ENCODE assay signal across 8 cellular contexts in genomic region chr19:47274071-47274890, GRCh38. TPM values are rescaled to one million over a fixed set of nuclear protein-coding genes. Genes with fewer than 3 reads are reported as not detected.
A peak's percentile ranks its signal among the peaks of the same experiment; 100 is the strongest.
DNase-seq lines count a peak whose midpoint lies in the region; ATAC-seq and TF ChIP-seq lines count a peak whose summit lies in the region.

Gene INAFM1 (plus strand): TSS chr19:47274885. CDS start chr19:47274920, 35 bp downstream.

- H3K27ac Mint-ChIP-seq in activated naive CD8-positive, alpha-beta T cell treated with anti-CD3 and anti-CD28 coated beads, Interleukin-2, amount 10 ng/mL, durations not matched to agents 7 days and 5 days: peak within 1 kb of the TSS; percentile 98

- H3K27me3 Mint-ChIP-seq in activated naive CD8-positive, alpha-beta T cell treated with anti-CD3 and anti-CD28 coated beads, Interleukin-2, amount 10 ng/mL, durations not matched to agents 7 days and 5 days: no peaks in the 10 kb centered on the region

- peak within 1 kb of the TSS; percentile 97 for H3K14ac ChIP-seq in trophoblast cell (ENCODE audit: low read length)

- H4K8ac ChIP-seq in trophoblast cell (ENCODE audit: low read depth, low read length): peak within 1 kb of the TSS; percentile 94

- H3F3A ChIP-seq in SU-DHL-6 (ENCODE audit: insufficient read depth): 0 out of 2 replicates have a peak, but pooled peaks cover 6% of the 10 kb centered on the region

- peak within 1 kb of the TSS; percentile 89 for H4K12ac ChIP-seq in trophoblast cell (ENCODE audit: low read depth, low read length)

- H3K79me2 ChIP-seq in SU-DHL-6 (ENCODE audit: insufficient read depth, low read length) (no peaks in the 10 kb centered on the region), trophoblast cell (ENCODE audit: control insufficient read depth, insufficient read depth, low read length, poor library complexity) (peaks cover 10% of the 10 kb centered on the region)

- peaks cover 20% of the 10 kb centered on the region for H3K36me3 Mint-ChIP-seq in activated naive CD8-positive, alpha-beta T cell treated with anti-CD3 and anti-CD28 coated beads, Interleukin-2, amount 10 ng/mL, durations not matched to agents 7 days and 5 days

- DNase-seq in GM06990 (ENCODE audit: extremely low read depth, insufficient read length) (peak; percentile 94), NCI-H1417 treated with DMSO at 0.1 percent for 48 hours (lab: John Stamatoyannopoulos, UW) (peak; percentile 56), cardiac muscle cell (ENCODE audit: low read depth in 1 of 2, low spot score in 1 of 2) (peak; percentile 96 to 97), trophoblast cell (peak; percentile 91 to 96), tibial nerve (ENCODE audit: low spot score in 2 of 2) (peak; percentile 98)
- DNase-seq in activated naive CD8-positive, alpha-beta T cell treated with anti-CD3 and anti-CD28 coated beads, Interleukin-2, amount 10 ng/mL, durations not matched to agents 7 days and 5 days: peak; percentile 100

- H3K9ac ChIP-seq in SU-DHL-6 (ENCODE audit: low read length): peak within 1 kb of the TSS; percentile 87
- peak within 1 kb of the TSS; percentile 96 for H3K9ac ChIP-seq in trophoblast cell (ENCODE audit: low read length)

- H3K4me2 ChIP-seq in SU-DHL-6 (ENCODE audit: low read depth, low read length, poor library complexity, severe bottlenecking) (peak within 1 kb of the TSS; percentile 86), trophoblast cell (ENCODE audit: low read length) (peak within 1 kb of the TSS; percentile 90)

- H3K36me3 ChIP-seq in GM06990 (ENCODE audit: control insufficient read depth, insufficient read depth, low read length): peaks cover 8% of the 10 kb centered on the region
- no peaks in the 10 kb centered on the region for H3K36me3 ChIP-seq in SU-DHL-6 (ENCODE audit: low read length)
- no peaks in the 10 kb centered on the region for H3K36me3 ChIP-seq in cardiac muscle cell
- peaks cover 24 to 30% of the 10 kb centered on the region in 2 experiments for H3K36me3 ChIP-seq in trophoblast cell (ENCODE audit: control insufficient read depth in 1 of 2, insufficient read depth in 2 of 2, low read length in 2 of 2)
- H3K36me3 ChIP-seq in tibial nerve: peaks cover 0 to 27% (median 7%) of the 10 kb centered on the region in 3 donors

- TF ChIP-seq CTCF in GM06990 (IDR thresholded peaks at IDR 0.05; ENCODE audit: insufficient read depth, low read length, poor library complexity, severe bottlenecking): no peak
- TF ChIP-seq CTCF in SU-DHL-6 (IDR thresholded peaks at IDR 0.05; ENCODE audit: insufficient read depth, low read length, poor library complexity, severe bottlenecking): no peak
- no peak for TF ChIP-seq CTCF in cardiac muscle cell (IDR thresholded peaks at IDR 0.05; ENCODE audit: low read depth, low read length)
- TF ChIP-seq CTCF in tibial nerve (IDR thresholded peaks at IDR 0.05): peak in 1 of 5 experiments; percentile 23

- H2AFZ ChIP-seq in SU-DHL-6 (ENCODE audit: low read depth, low read length, severe bottlenecking) (peak within 1 kb of the TSS; percentile 29), trophoblast cell (ENCODE audit: insufficient read depth, low read length, poor library complexity) (peak within 1 kb of the TSS; percentile 97)

- no peak within 1 kb of the TSS for H3K23ac ChIP-seq in trophoblast cell (ENCODE audit: low read length)

- TF ChIP-seq POLR2A in tibial nerve (IDR thresholded peaks at IDR 0.05): peak in 1 of 2 donors; percentile 39

- H3K4me3 ChIP-seq in GM06990 (replicated peaks; ENCODE audit: low read depth, low read length): peak within 1 kb of the TSS; percentile 87
- H3K4me3 ChIP-seq in SU-DHL-6 (ENCODE audit: insufficient read depth, low read length, poor library complexity, severe bottlenecking): peak within 1 kb of the TSS; percentile 74
- H3K4me3 ChIP-seq in cardiac muscle cell: peak within 1 kb of the TSS; percentile 69
- H3K4me3 ChIP-seq in trophoblast cell (ENCODE audit: low read depth, low read length): peak within 1 kb of the TSS; percentile 79
- H3K4me3 ChIP-seq in tibial nerve: peak within 1 kb of the TSS; percentile 49 to 89 (median 82)

- TF ChIP-seq EP300 in tibial nerve (IDR thresholded peaks at IDR 0.05): peak in 1 of 2 donors; percentile 66

- H4K91ac ChIP-seq in trophoblast cell (ENCODE audit: low read depth, low read length): peak within 1 kb of the TSS; percentile 95

- H3K9me3 ChIP-seq in SU-DHL-6 (ENCODE audit: insufficient read depth, low read length) (no peaks in the 10 kb centered on the region), cardiac muscle cell (ENCODE audit: low read depth) (no peaks in the 10 kb centered on the region), trophoblast cell (ENCODE audit: insufficient read depth, low read depth, low read length) (peaks cover 3% of the 10 kb centered on the region), tibial nerve (no peaks in the 10 kb centered on the region)

- peaks cover 13% of the 10 kb centered on the region for H3K4me1 Mint-ChIP-seq in activated naive CD8-positive, alpha-beta T cell treated with anti-CD3 and anti-CD28 coated beads, Interleukin-2, amount 10 ng/mL, durations not matched to agents 7 days and 5 days

- peak within 1 kb of the TSS; percentile 84 for H2AK5ac ChIP-seq in trophoblast cell (ENCODE audit: low read length)

- H3K4me3 Mint-ChIP-seq in activated naive CD8-positive, alpha-beta T cell treated with anti-CD3 and anti-CD28 coated beads, Interleukin-2, amount 10 ng/mL, durations not matched to agents 7 days and 5 days: peak within 1 kb of the TSS; percentile 98

- peak within 1 kb of the TSS; percentile 86 for H2BK5ac ChIP-seq in trophoblast cell (ENCODE audit: low read depth, low read length, poor library complexity)

- H3K27ac ChIP-seq in SU-DHL-6 (ENCODE audit: low read depth, low read length): peak within 1 kb of the TSS; percentile 89
- H3K27ac ChIP-seq in cardiac muscle cell: peak within 1 kb of the TSS; percentile 84
- peak within 1 kb of the TSS; percentile 97 for H3K27ac ChIP-seq in trophoblast cell (ENCODE audit: low read depth, low read length)
- peak within 1 kb of the TSS; percentile 93 to 100 (median 100) for H3K27ac ChIP-seq in tibial nerve

- no peaks in the 10 kb centered on the region for H3K9me2 ChIP-seq in SU-DHL-6 (replicated peaks; ENCODE audit: insufficient read depth, low read length)

- ATAC-seq in HG02623 (IDR thresholded peaks at IDR 0.05; ENCODE audit: unreplicated experiment): peak; percentile 45
- ATAC-seq in activated naive CD8-positive, alpha-beta T cell treated with anti-CD3 and anti-CD28 coated beads, Interleukin-2, amount 10 ng/mL, durations not matched to agents 7 days and 5 days (ENCODE audit: low read depth): peak; percentile 69

- H3K4me1 ChIP-seq in cardiac muscle cell (ENCODE audit: low read depth) (no peaks in the 10 kb centered on the region), trophoblast cell (ENCODE audit: control insufficient read depth in 1 of 2, insufficient read depth in 2 of 2, low read length in 2 of 2) (peaks cover 16 to 25% of the 10 kb centered on the region in 2 experiments), tibial nerve (peaks cover 0 to 35% (median 18%) of the 10 kb centered on the region in 4 donors)

- H3K4ac ChIP-seq in trophoblast cell (ENCODE audit: low read depth, low read length): peak within 1 kb of the TSS; percentile 85

- no peaks in the 10 kb centered on the region for H3K27me3 ChIP-seq in GM06990 (replicated peaks; ENCODE audit: control insufficient read depth, insufficient read depth, low read length)
- H3K27me3 ChIP-seq in SU-DHL-6 (ENCODE audit: low read length): no peaks in the 10 kb centered on the region
- no peaks in the 10 kb centered on the region for H3K27me3 ChIP-seq in cardiac muscle cell
- no peaks in the 10 kb centered on the region for H3K27me3 ChIP-seq in trophoblast cell (ENCODE audit: insufficient read depth, low read length)
- H3K27me3 ChIP-seq in tibial nerve: no peaks in the 10 kb centered on the region

- POLR2A ChIA-PET in activated naive CD8-positive, alpha-beta T cell treated with anti-CD3 and anti-CD28 coated beads, Interleukin-2, amount 10 ng/mL, durations not matched to agents 7 days and 5 days (lab: Charles Lee): interaction anchor here (0.6 to 2.8 kb wide), 26 partner anchors 9 to 1090 kb away, joined by 3 to 63 read pairs (median 4); partner anchors contain the start of genes CALM3, CCDC9, DHX34 and KPTN

- H3K18ac ChIP-seq in trophoblast cell (ENCODE audit: low read length): peak within 1 kb of the TSS; percentile 97

- H2BK12ac ChIP-seq in trophoblast cell (ENCODE audit: low read length): no peak within 1 kb of the TSS

- no CpG with 5 or more reads among the region's 72 CpGs for WGBS in trophoblast cell (ENCODE audit: extremely low coverage, insufficient coverage, insufficient read length)
- WGBS in tibial nerve, 2 donors: 0 to 1% methylated on average over 38 to 64 of the region's 72 CpGs

- H3K79me1 ChIP-seq in trophoblast cell (ENCODE audit: low read length): peaks cover 19% of the 10 kb centered on the region

- peak within 1 kb of the TSS; percentile 96 for H2BK120ac ChIP-seq in trophoblast cell (ENCODE audit: insufficient read depth, low read length, poor library complexity)

- no peaks in the 10 kb centered on the region for H4K20me1 ChIP-seq in SU-DHL-6 (ENCODE audit: low read depth, low read length)

- no peaks in the 10 kb centered on the region for H3K9me3 Mint-ChIP-seq in activated naive CD8-positive, alpha-beta T cell treated with anti-CD3 and anti-CD28 coated beads, Interleukin-2, amount 10 ng/mL, durations not matched to agents 7 days and 5 days

RNA-seq across cellular contexts. Expression of gene INAFM1, which starts in this region (rescaled TPM):
- 10 to 100 TPM; 14.2 to 15.4 TPM for total RNA-seq in activated naive CD8-positive, alpha-beta T cell treated with anti-CD3 and anti-CD28 coated beads, Interleukin-2, amount 10 ng/mL, durations not matched to agents 7 days and 5 days
- total RNA-seq in cardiac muscle cell (1.5 and 4.8 TPM in 2 replicates), tibial nerve (10 to 100 TPM in 3 of 4 donors, 1 to 10 TPM in 1; 9.6 to 33.9 (median 25.4) TPM)
- polyA plus RNA-seq in cardiac muscle cell: 2.8 and 5.8 TPM in 2 replicates
- polyA plus RNA-seq in trophoblast cell (2013): 13.7 and 14.5 TPM in 2 replicates

Comparison
In these comparisons a context has a peak if more than half of its experiments do, and no peak if none do; other contexts are left out.
1. Peak in every context shown above with its lines: DNase-seq, ATAC-seq, H3K4me3 ChIP-seq and H3K27ac ChIP-seq.